Comparison of ENCODE assay signal across 8 cellular contexts in the genomic region with DNA sequence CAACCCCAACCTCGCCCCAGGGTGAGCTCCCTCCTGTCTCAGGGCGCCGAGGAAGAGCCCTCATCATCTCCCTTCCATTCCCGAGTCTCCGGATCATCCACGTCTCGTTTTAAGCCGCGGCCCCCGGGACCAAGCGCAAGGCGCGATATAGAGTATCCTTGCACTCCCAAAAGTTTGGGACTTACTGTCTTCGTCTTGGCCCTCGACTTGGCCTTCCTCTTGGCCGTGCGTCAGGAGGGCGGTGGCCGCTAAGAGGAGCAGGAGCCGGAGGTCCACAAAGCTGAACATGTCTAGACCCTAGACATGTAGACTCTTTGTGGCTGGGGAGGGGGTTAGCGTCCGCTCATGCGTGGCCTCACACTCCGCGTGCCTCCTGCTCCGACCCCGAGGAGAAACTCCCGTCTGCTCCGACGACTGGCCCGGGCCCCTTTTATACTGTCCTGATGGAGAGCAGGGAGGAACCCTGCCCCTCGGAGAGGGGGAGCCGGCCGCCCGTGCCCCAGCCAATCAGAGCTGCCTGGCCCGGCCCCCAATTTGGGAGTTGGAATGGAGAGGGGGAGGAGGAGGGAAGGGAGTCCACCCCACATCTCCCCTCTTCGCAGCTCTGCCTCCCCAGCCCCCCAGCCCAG.
DNase-seq lines count a peak whose midpoint lies in the region; ATAC-seq and TF ChIP-seq lines count a peak whose summit lies in the region.

A gene (minus strand): TSS at position 406 of the 629 bp plus-strand sequence. CDS start 118 bp downstream, at position 288.

- DNase-seq in EL (peak; percentile 96), fibroblast of gingiva (ENCODE audit: low read depth) (peak; percentile 95), nephron progenitor cell (peak; percentile 45), HuH-7.5 (ENCODE audit: low spot score) (no peak), NCI-H1048 (lab: John Stamatoyannopoulos, UW) (no peak)
- DNase-seq in activated CD4-positive, alpha-beta T cell treated with anti-CD3 and anti-CD28 coated beads for 48 hours = no peak

- H3K4me3 Mint-ChIP-seq in nephron progenitor cell = peak within 1 kb of the TSS; percentile 92

- H3K27me3 Mint-ChIP-seq in nephron progenitor cell (ENCODE audit: low read depth, poor library complexity) = peaks cover 29% of the 10 kb centered on the region

- ATAC-seq in SK-N-SH treated with all-trans-retinoic acid at 6 μM for 48 hours = peak; percentile 62
- no peak for ATAC-seq in HG02571 (IDR thresholded peaks at IDR 0.05; ENCODE audit: unreplicated experiment)

- H3K9me3 Mint-ChIP-seq in nephron progenitor cell = no peaks in the 10 kb centered on the region

- H3K4me1 Mint-ChIP-seq in nephron progenitor cell = peaks cover 68% of the 10 kb centered on the region

- peaks cover 27% of the 10 kb centered on the region for H3K36me3 Mint-ChIP-seq in nephron progenitor cell (ENCODE audit: low read depth)

- peak within 1 kb of the TSS; percentile 44 for H3K27ac Mint-ChIP-seq in nephron progenitor cell

- TF ChIP-seq CTCF in nephron progenitor cell (IDR thresholded peaks at IDR 0.05) = no peak

TF ChIP-seq in SK-N-SH treated with all-trans-retinoic acid at 6 μM for 48 hours, 23 proteins besides CTCF, POLR2A, EP300 and RAD21:
- TF ChIP-seq TOX (CRISPR knock-in tag; IDR thresholded peaks at IDR 0.05; ENCODE audit: borderline replicate concordance) (0 out of 2 replicates have a peak, but pooled peaks have one; percentile 25), ESRRG (CRISPR knock-in tag; IDR thresholded peaks at IDR 0.05) (no peak), RARB (CRISPR knock-in tag; IDR thresholded peaks at IDR 0.05) (0 out of 2 replicates have a peak, but pooled peaks have one; percentile 14), BACH2 (CRISPR knock-in tag; IDR thresholded peaks at IDR 0.05; ENCODE audit: borderline replicate concordance) (no peak), CSDC2 (CRISPR knock-in tag; IDR thresholded peaks at IDR 0.05) (no peak), ZNF8 (CRISPR knock-in tag; IDR thresholded peaks at IDR 0.05) (no peak), SNAI2 (CRISPR knock-in tag; IDR thresholded peaks at IDR 0.05) (no peak), PPARA (CRISPR knock-in tag; IDR thresholded peaks at IDR 0.05; ENCODE audit: borderline replicate concordance) (no peak)
- TF ChIP-seq, protein P1, sequence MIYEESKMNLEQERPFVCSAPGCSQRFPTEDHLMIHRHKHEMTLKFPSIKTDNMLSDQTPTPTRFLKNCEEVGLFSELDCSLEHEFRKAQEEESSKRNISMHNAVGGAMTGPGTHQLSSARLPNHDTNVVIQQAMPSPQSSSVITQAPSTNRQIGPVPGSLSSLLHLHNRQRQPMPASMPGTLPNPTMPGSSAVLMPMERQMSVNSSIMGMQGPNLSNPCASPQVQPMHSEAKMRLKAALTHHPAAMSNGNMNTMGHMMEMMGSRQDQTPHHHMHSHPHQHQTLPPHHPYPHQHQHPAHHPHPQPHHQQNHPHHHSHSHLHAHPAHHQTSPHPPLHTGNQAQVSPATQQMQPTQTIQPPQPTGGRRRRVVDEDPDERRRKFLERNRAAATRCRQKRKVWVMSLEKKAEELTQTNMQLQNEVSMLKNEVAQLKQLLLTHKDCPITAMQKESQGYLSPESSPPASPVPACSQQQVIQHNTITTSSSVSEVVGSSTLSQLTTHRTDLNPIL (CRISPR knock-in tag; IDR thresholded peaks at IDR 0.05; ENCODE audit: low read depth) = no peak

Comparison
In these comparisons a context has a peak if more than half of its experiments do, and no peak if none do; other contexts are left out.
1. DNase-seq: peak in EL (single experiment), fibroblast of gingiva (single experiment) and nephron progenitor cell (single experiment); none in HuH-7.5 (single experiment), NCI-H1048 (single experiment) and activated CD4-positive, alpha-beta T cell treated with anti-CD3 and anti-CD28 coated beads for 48 hours (single experiment).